In genomic region chr16:89720859-89721643, GRCh38 we compare ENCODE assay signal across 8 cellular contexts. TPM values are rescaled to one million over a fixed set of nuclear protein-coding genes. Genes with fewer than 3 reads are reported as not detected.
A peak's percentile ranks its signal among the peaks of the same experiment; 100 is the strongest.
DNase-seq lines count a peak whose midpoint lies in the region; ATAC-seq and TF ChIP-seq lines count a peak whose summit lies in the region.

TSS of gene VPS9D1 (minus strand) at chr16:89720898. CDS start at chr16:89720861, 37 bp downstream.
TSS of gene ZNF276 (plus strand) at chr16:89721537. CDS start at chr16:89721641, 104 bp downstream.

- H3K27ac Mint-ChIP-seq in activated T-cell treated with anti-CD3 and anti-CD28 coated beads, Interleukin-2, amount 50 U/mL, for 24 hours: peak within 1 kb of the TSS; percentile 94

- H2AFZ ChIP-seq in PC-3 (ENCODE audit: low read length): peak within 1 kb of the TSS; percentile 48; the same call in 1 of the 2 replicates

- ATAC-seq in GM19351 (IDR thresholded peaks at IDR 0.05; ENCODE audit: unreplicated experiment) (peak; percentile 53), PC-3 (peak; percentile 42)

- H3K36me3 ChIP-seq in BLaER1 treated with 17β-estradiol and CSF1 and Interleukin-3, amounts not matched to agents 10 nM and 100 nM: peaks cover 37 to 56% (median 47%) of the 10 kb centered on the region in 11 experiments
- H3K36me3 ChIP-seq in PC-3 (ENCODE audit: low read depth, low read length): no peaks in the 10 kb centered on the region
- peaks cover 27 to 38% (median 37%) of the 10 kb centered on the region in 4 donors for H3K36me3 ChIP-seq in esophagus muscularis mucosa
- H3K36me3 ChIP-seq in muscle layer of duodenum (ENCODE audit: control insufficient read depth in 1 of 2, insufficient read depth in 2 of 2, low read length in 2 of 2): peaks cover 10 to 12% of the 10 kb centered on the region in 2 donors

- BruUV-seq in PC-3 (replicated peaks; lab: Mats Ljungman, UMichigan): no TSS peak

- intact Hi-C loops in PC-3 (cut with micrococcal nuclease): no loop called here
- intact Hi-C loops in esophagus muscularis mucosa (cut with DNase I): loop anchor here (5.0 kb wide), 1 partner anchor 146 kb away; no protein-coding TSS in a partner anchor

- H3K4me2 ChIP-seq in BLaER1 treated with 17β-estradiol and CSF1 and Interleukin-3, amounts not matched to agents 10 nM and 100 nM: peak within 1 kb of the TSS; percentile 96 to 100 (median 99)
- H3K4me2 ChIP-seq in PC-3 (ENCODE audit: low read length): peak within 1 kb of the TSS; percentile 89

- CTCF ChIA-PET in PC-3 (lab: Charles Lee): interaction anchor here (0.6 kb wide), 1 partner anchor 15 kb away, joined by 4 read pairs; no protein-coding TSS in a partner anchor

- peaks cover 38 to 71% (median 59%) of the 10 kb centered on the region in 10 experiments for H3K4me1 ChIP-seq in BLaER1 treated with 17β-estradiol and CSF1 and Interleukin-3, amounts not matched to agents 10 nM and 100 nM
- H3K4me1 ChIP-seq in PC-3 (ENCODE audit: insufficient read depth, low read length) (peaks cover 26% of the 10 kb centered on the region), esophagus muscularis mucosa (peaks cover 35 to 53% (median 44%) of the 10 kb centered on the region in 4 donors), muscle layer of duodenum (ENCODE audit: control insufficient read depth in 1 of 2, insufficient read depth in 2 of 2, low read length in 2 of 2) (peaks cover 3 to 31% of the 10 kb centered on the region in 2 donors)

- peak within 1 kb of the TSS; percentile 75 to 98 (median 90) for H3K4me3 ChIP-seq in BLaER1 treated with 17β-estradiol and CSF1 and Interleukin-3, amounts not matched to agents 10 nM and 100 nM
- peak within 1 kb of the TSS; percentile 72 for H3K4me3 ChIP-seq in PC-3 (ENCODE audit: low read length)
- H3K4me3 ChIP-seq in esophagus muscularis mucosa: peak within 1 kb of the TSS; percentile 92 to 99 (median 94)
- H3K4me3 ChIP-seq in muscle layer of duodenum (ENCODE audit: low read depth in 1 of 2, low read length in 2 of 2): peak within 1 kb of the TSS; percentile 67 to 76

- H3K27ac ChIP-seq in BLaER1 treated with 17β-estradiol and CSF1 and Interleukin-3, amounts not matched to agents 10 nM and 100 nM: peak within 1 kb of the TSS; percentile 88 to 99 (median 95)
- H3K27ac ChIP-seq in PC-3 (ENCODE audit: low read length) (peak within 1 kb of the TSS; percentile 64), esophagus muscularis mucosa (replicated peaks in 1 of 4) (peak within 1 kb of the TSS; percentile 98 to 99 (median 99)), muscle layer of duodenum (ENCODE audit: low read length) (peak within 1 kb of the TSS; percentile 51)

- H3K4me3 Mint-ChIP-seq in activated T-cell treated with anti-CD3 and anti-CD28 coated beads, Interleukin-2, amount 50 U/mL, for 24 hours: peak within 1 kb of the TSS; percentile 89

- WGBS in esophagus muscularis mucosa: no CpG with 5 or more reads among the region's 109 CpGs

- H3K4me1 Mint-ChIP-seq in activated T-cell treated with anti-CD3 and anti-CD28 coated beads, Interleukin-2, amount 50 U/mL, for 24 hours (ENCODE audit: low read depth): peaks cover 52% of the 10 kb centered on the region

- DNase-seq in HK-2 (ENCODE audit: unreplicated experiment): peak; percentile 86
- DNase-seq in PC-3: peak; percentile 74
- DNase-seq in activated T-cell treated with anti-CD3 and anti-CD28 coated beads, Interleukin-2, amount 50 U/mL, for 24 hours: peak; percentile 92
- DNase-seq in esophagus muscularis mucosa (ENCODE audit: extremely low spot score): peak; percentile 93
- DNase-seq in stimulated activated CD8-positive, alpha-beta memory T cell treated with anti-CD3 and anti-CD28 coated beads, Interleukin-7, amount 100 ng/mL, for 4 hours (ENCODE audit: low read depth in 2 of 2): peak; percentile 72 to 88

- H3K27me3 ChIP-seq in BLaER1 treated with 17β-estradiol and CSF1 and Interleukin-3, amounts not matched to agents 10 nM and 100 nM: peaks cover 0 to 21% (median 9%) of the 10 kb centered on the region in 11 experiments; a peak in 13 of 22 replicates
- H3K27me3 ChIP-seq in PC-3 (ENCODE audit: low read length): no peaks in the 10 kb centered on the region
- no peaks in the 10 kb centered on the region for H3K27me3 ChIP-seq in esophagus muscularis mucosa
- H3K27me3 ChIP-seq in muscle layer of duodenum (ENCODE audit: low read depth, low read length): no peaks in the 10 kb centered on the region

- no peak for TF ChIP-seq EP300 in esophagus muscularis mucosa (IDR thresholded peaks at IDR 0.05)

- H3F3A ChIP-seq in PC-3 (ENCODE audit: low read length, unreplicated experiment): no peaks in the 10 kb centered on the region

- no peaks in the 10 kb centered on the region for H3K9me2 ChIP-seq in PC-3 (replicated peaks; ENCODE audit: low read length)

- H3K9me3 ChIP-seq in BLaER1 treated with 17β-estradiol and CSF1 and Interleukin-3, amounts not matched to agents 10 nM and 100 nM (replicated peaks in 1 of 11): no peaks in the 10 kb centered on the region
- H3K9me3 ChIP-seq in PC-3 (ENCODE audit: low read length): no peaks in the 10 kb centered on the region
- H3K9me3 ChIP-seq in esophagus muscularis mucosa: no peaks in the 10 kb centered on the region
- H3K9me3 ChIP-seq in muscle layer of duodenum (ENCODE audit: control insufficient read depth in 1 of 2, low read length in 2 of 2): no peaks in the 10 kb centered on the region

- H3K79me2 ChIP-seq in PC-3 (ENCODE audit: low read length): peaks cover 26% of the 10 kb centered on the region

- POLR2A ChIA-PET in PC-3 (lab: Charles Lee; ENCODE audit: unreplicated experiment): no interaction called here

- peak; percentile 37 for TF ChIP-seq POLR2A in esophagus muscularis mucosa (IDR thresholded peaks at IDR 0.05; ENCODE audit: low read depth)

- TF ChIP-seq CTCF in PC-3 (conservative IDR thresholded peaks at IDR 0.05; ENCODE audit: low read depth, low read length): no peak
- TF ChIP-seq CTCF in esophagus muscularis mucosa (IDR thresholded peaks at IDR 0.05): peak in 1 of 3 experiments; percentile 3

- H3K27me3 Mint-ChIP-seq in activated T-cell treated with anti-CD3 and anti-CD28 coated beads, Interleukin-2, amount 50 U/mL, for 24 hours: no peaks in the 10 kb centered on the region

- peaks cover 39 to 87% (median 45%) of the 10 kb centered on the region in 11 experiments for H4K20me1 ChIP-seq in BLaER1 treated with 17β-estradiol and CSF1 and Interleukin-3, amounts not matched to agents 10 nM and 100 nM
- H4K20me1 ChIP-seq in PC-3 (ENCODE audit: low read length): peaks cover 15% of the 10 kb centered on the region

- H3K36me3 Mint-ChIP-seq in activated T-cell treated with anti-CD3 and anti-CD28 coated beads, Interleukin-2, amount 50 U/mL, for 24 hours (ENCODE audit: low read depth): peaks cover 50% of the 10 kb centered on the region

- peak within 1 kb of the TSS; percentile 88 to 98 (median 93) for H3K9ac ChIP-seq in BLaER1 treated with 17β-estradiol and CSF1 and Interleukin-3, amounts not matched to agents 10 nM and 100 nM
- H3K9ac ChIP-seq in PC-3 (ENCODE audit: low read length): peak within 1 kb of the TSS; percentile 80

- H3K9me3 Mint-ChIP-seq in activated T-cell treated with anti-CD3 and anti-CD28 coated beads, Interleukin-2, amount 50 U/mL, for 24 hours: no peaks in the 10 kb centered on the region

RNA-seq across cellular contexts. Expression of gene VPS9D1, which starts in this region (rescaled TPM):
- total RNA-seq in PC-3 (2014; rRNA removed): 4.4 and 6.7 TPM in 2 replicates
- 10 to 100 TPM in 1 of 4 donors, 1 to 10 TPM in 3; 4.6 to 10.2 (median 7.1) TPM for total RNA-seq in esophagus muscularis mucosa

RNA-seq across cellular contexts. Expression of gene ZNF276, which starts in this region (rescaled TPM):
- total RNA-seq in PC-3 (2014; rRNA removed) (30.1 and 32.7 TPM in 2 replicates), esophagus muscularis mucosa (10 to 100 TPM; 16.1 to 19.2 (median 17.2) TPM)

Comparison
In these comparisons a context has a peak if more than half of its experiments do, and no peak if none do; other contexts are left out.
1. Peak in every context shown above with its lines: DNase-seq, ATAC-seq, H3K4me3 ChIP-seq and H3K27ac ChIP-seq.